ENCODE assay signal across 26 cellular contexts in the genomic region with DNA sequence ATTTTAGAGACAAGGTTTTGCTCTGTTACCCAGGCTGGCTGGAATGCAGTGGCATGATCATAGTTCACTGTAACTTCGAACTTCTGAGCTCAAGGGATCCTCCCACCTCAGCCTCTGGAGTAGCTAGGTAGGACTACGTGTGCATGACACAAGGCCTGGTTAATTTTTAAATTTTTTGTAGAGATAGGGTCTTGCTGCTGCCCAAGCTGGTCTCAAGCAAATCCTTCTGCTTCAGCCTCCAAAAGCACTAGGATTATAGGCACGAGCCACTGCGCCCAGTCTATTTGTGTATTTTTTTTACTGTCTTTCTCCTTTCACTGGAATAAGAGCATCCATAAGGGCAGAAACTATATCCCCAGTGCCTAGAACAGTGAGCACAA.
"Had no signal": no experiment of that assay in that cellular context is flagged by ENCODE, and none has a peak within 500 bp of the region (broad histone marks: within the 10 kb centered on the region; RNA-seq: fewer than 3 reads in every experiment).

No MANE protein-coding gene starts in this region.

- ATAC-seq: activated T-cell treated with anti-CD3 and anti-CD28 coated beads, Interleukin-2, amount 50 U/mL, for 4 hours; Panc1; Right ventricle myocardium inferior; T-cell had no signal

- H3K36me3 Mint-ChIP-seq: activated CD4-positive, alpha-beta memory T cell treated with anti-CD3 and anti-CD28 coated beads for 36 hours; activated naive CD8-positive, alpha-beta T cell had no signal

- DNase-seq: activated B cell treated with CpG ODN at 0.5 μM for 24 hours; activated CD4-positive, alpha-beta memory T cell treated with anti-CD3 and anti-CD28 coated beads for 36 hours; activated CD4-positive, alpha-beta T cell treated with anti-CD3 and anti-CD28 coated beads, Interleukin-2, amount 10 ng/mL, durations not matched to agents 7 days and 5 days; activated CD8-positive, alpha-beta memory T cell treated with anti-CD3 and anti-CD28 coated beads for 24 hours; activated gamma-delta T cell; activated naive CD4-positive, alpha-beta T cell treated with anti-CD3 and anti-CD28 coated beads for 36 hours; activated T-cell treated with anti-CD3 and anti-CD28 coated beads, Interleukin-2, amount 50 U/mL, for 4 hours; amygdala; NCI-H1092; NCI-H1417 treated with DMSO at 0.1 percent for 48 hours; NCI-H1694; NCI-H2029; NCI-H2107; NCI-H510A treated with DMSO at 0.1 percent for 48 hours; NK-92 treated with Interleukin-12 subunit alpha and Interleukin-12 subunit beta, amount 100 ng/mL, for 24 hours; OCI-M1; RPMI8226; T-cell; T-helper 2 cell; T1000 had no signal

- H3K27me3 Mint-ChIP-seq: activated B cell treated with CpG ODN at 0.5 μM for 24 hours; activated CD4-positive, alpha-beta memory T cell treated with anti-CD3 and anti-CD28 coated beads for 36 hours; activated CD4-positive, alpha-beta T cell treated with anti-CD3 and anti-CD28 coated beads, Interleukin-2, amount 10 ng/mL, durations not matched to agents 7 days and 5 days; activated naive CD8-positive, alpha-beta T cell; brain; T-cell had no signal

- H3K4me3 ChIP-seq: SK-N-MC had no signal

- H3K27ac ChIP-seq: KMS-11, SK-N-MC had no signal

- H3K27ac Mint-ChIP-seq: activated B cell treated with CpG ODN at 0.5 μM for 24 hours; activated CD4-positive, alpha-beta memory T cell treated with anti-CD3 and anti-CD28 coated beads for 36 hours; activated CD4-positive, alpha-beta T cell treated with anti-CD3 and anti-CD28 coated beads, Interleukin-2, amount 10 ng/mL, durations not matched to agents 7 days and 5 days; activated naive CD4-positive, alpha-beta T cell treated with anti-CD3 and anti-CD28 coated beads for 36 hours; activated naive CD8-positive, alpha-beta T cell; brain; T-cell had no signal

- H3K4me3 Mint-ChIP-seq: activated B cell treated with CpG ODN at 0.5 μM for 24 hours; activated CD4-positive, alpha-beta memory T cell treated with anti-CD3 and anti-CD28 coated beads for 36 hours; activated CD4-positive, alpha-beta T cell treated with anti-CD3 and anti-CD28 coated beads, Interleukin-2, amount 10 ng/mL, durations not matched to agents 7 days and 5 days; activated naive CD4-positive, alpha-beta T cell treated with anti-CD3 and anti-CD28 coated beads for 36 hours; activated naive CD8-positive, alpha-beta T cell; activated T-cell treated with anti-CD3 and anti-CD28 coated beads, Interleukin-2, amount 50 U/mL, for 4 hours; brain; T-cell had no signal

- H3K9me3 Mint-ChIP-seq: activated B cell treated with CpG ODN at 0.5 μM for 24 hours; activated CD4-positive, alpha-beta memory T cell treated with anti-CD3 and anti-CD28 coated beads for 36 hours; activated CD4-positive, alpha-beta T cell treated with anti-CD3 and anti-CD28 coated beads, Interleukin-2, amount 10 ng/mL, durations not matched to agents 7 days and 5 days; activated naive CD4-positive, alpha-beta T cell treated with anti-CD3 and anti-CD28 coated beads for 36 hours; activated T-cell treated with anti-CD3 and anti-CD28 coated beads, Interleukin-2, amount 50 U/mL, for 4 hours; brain; T-cell had no signal

- H3K4me1 Mint-ChIP-seq: activated B cell treated with CpG ODN at 0.5 μM for 24 hours; activated CD4-positive, alpha-beta T cell treated with anti-CD3 and anti-CD28 coated beads, Interleukin-2, amount 10 ng/mL, durations not matched to agents 7 days and 5 days had no signal
